21 cellular contexts compared by ENCODE assay signal in genomic region chr7:45708046-45708950, GRCh38.
"Had no signal": no experiment of that assay in that cellular context is flagged by ENCODE, and none has a peak within 500 bp of the region (broad histone marks: within the 10 kb centered on the region; RNA-seq: fewer than 3 reads in every experiment).

No MANE protein-coding gene starts in this region.

- H3K4me1 Mint-ChIP-seq: activated naive CD8-positive, alpha-beta T cell treated with anti-CD3 and anti-CD28 coated beads for 36 hours; naive B cell had no signal

- H3K27ac ChIP-seq: body of pancreas, hepatocyte, VCaP had no signal

- H2AFZ ChIP-seq: hepatocyte had no signal

- H3K4me1 ChIP-seq: body of pancreas, esophagus squamous epithelium had no signal

- H3K36me3 Mint-ChIP-seq: activated naive CD8-positive, alpha-beta T cell treated with anti-CD3 and anti-CD28 coated beads for 36 hours; naive B cell; type B pancreatic cell had no signal

- ATAC-seq: activated T-cell treated with anti-CD3 and anti-CD28 coated beads, Interleukin-2, amount 50 U/mL, for 4 hours; body of pancreas; SK-N-SH treated with all-trans-retinoic acid at 6 μM for 48 hours had no signal

- H3K36me3 ChIP-seq: esophagus squamous epithelium had no signal

- H3K9me3 Mint-ChIP-seq: activated naive CD8-positive, alpha-beta T cell treated with anti-CD3 and anti-CD28 coated beads for 36 hours; activated T-cell treated with anti-CD3 and anti-CD28 coated beads, Interleukin-2, amount 50 U/mL, for 4 hours; naive B cell; type B pancreatic cell had no signal

- H3K27me3 ChIP-seq: body of pancreas, esophagus squamous epithelium, hepatocyte had no signal

- H3K4me3 Mint-ChIP-seq: activated naive CD8-positive, alpha-beta T cell treated with anti-CD3 and anti-CD28 coated beads for 36 hours; activated T-cell treated with anti-CD3 and anti-CD28 coated beads, Interleukin-2, amount 50 U/mL, for 4 hours; naive B cell; type B pancreatic cell had no signal

- H3K27me3 Mint-ChIP-seq: type B pancreatic cell had no signal

- H3K4me2 ChIP-seq: hepatocyte had no signal

- H3K27ac Mint-ChIP-seq: activated naive CD8-positive, alpha-beta T cell treated with anti-CD3 and anti-CD28 coated beads for 36 hours; naive B cell; type B pancreatic cell had no signal

- H3K79me2 ChIP-seq: hepatocyte had no signal

- H3K9me3 ChIP-seq: body of pancreas, esophagus squamous epithelium had no signal

- H3K4me3 ChIP-seq: body of pancreas, esophagus squamous epithelium, hepatocyte had no signal

- DNase-seq: activated CD4-positive, alpha-beta T cell treated with anti-CD3 and anti-CD28 coated beads for 48 hours; activated naive CD8-positive, alpha-beta T cell treated with anti-CD3 and anti-CD28 coated beads for 36 hours; activated T-cell treated with anti-CD3 and anti-CD28 coated beads, Interleukin-2, amount 50 U/mL, for 4 hours; amygdala; body of pancreas; central memory CD4-positive, alpha-beta T cell; cortex of kidney; effector CD4-positive, alpha-beta T cell; esophagus squamous epithelium; kidney; naive B cell; SHP77 treated with DMSO at 0.1 percent for 48 hours; small intestine; stimulated activated CD4-positive, alpha-beta T cell treated with anti-CD3 and anti-CD28 coated beads, Interleukin-4, amount 100 ng/mL, for 4 hours; stimulated activated CD8-positive, alpha-beta memory T cell treated with anti-CD3 and anti-CD28 coated beads, Interleukin-4, amount 100 ng/mL, for 48 hours; stimulated activated naive CD4-positive, alpha-beta T cell treated with Interleukin-2 at 50 U/mL for 16 hours; T-helper 1 cell had no signal
